14 cellular contexts compared by ENCODE assay signal in the genomic region with DNA sequence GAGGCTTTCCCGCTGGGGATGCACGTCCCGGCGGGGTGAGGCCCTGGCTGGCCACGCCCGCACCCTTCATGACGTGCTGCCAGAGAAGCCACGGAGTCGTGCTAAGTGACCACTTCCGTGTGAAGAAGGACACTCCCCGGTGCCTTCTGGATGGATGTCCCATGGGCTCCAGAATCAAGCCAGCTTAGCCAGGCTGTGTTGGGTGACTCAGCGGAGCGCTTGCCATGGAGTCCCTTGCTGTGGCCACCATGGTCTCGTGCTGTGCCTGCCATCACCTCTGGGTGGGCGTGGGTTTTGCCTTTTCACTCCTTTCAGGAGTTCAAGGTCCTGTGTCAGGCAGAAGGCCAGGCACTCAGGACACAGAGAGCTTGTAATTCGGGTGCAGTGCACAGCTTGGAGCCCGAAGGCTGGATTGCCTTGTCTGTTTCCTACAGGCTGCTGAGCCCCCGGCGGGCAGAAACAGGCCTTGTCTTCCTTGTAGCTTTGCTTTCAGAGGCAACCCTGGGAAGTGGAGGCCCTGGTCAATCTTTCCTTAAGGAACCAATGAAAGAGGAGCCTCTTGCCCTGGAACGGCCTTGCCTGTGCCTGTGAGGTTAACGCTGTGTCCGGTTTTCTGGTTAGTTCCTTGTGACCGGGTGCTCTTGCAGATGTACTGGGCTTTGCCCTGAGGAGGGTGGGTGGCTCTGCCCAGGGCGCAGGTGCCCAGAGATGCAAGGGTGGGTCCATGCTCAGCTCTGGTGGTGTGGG.
DNase-seq lines count a peak whose midpoint lies in the region; ATAC-seq and TF ChIP-seq lines count a peak whose summit lies in the region.
"Had no signal": no experiment of that assay in that cellular context is flagged by ENCODE, and none has a peak within 500 bp of the region (broad histone marks: within the 10 kb centered on the region; RNA-seq: fewer than 3 reads in every experiment).

No MANE protein-coding gene starts in this region.

- peaks cover 0 to 15% (median 0%) of the 10 kb centered on the region in 5 donors for H3K36me3 Mint-ChIP-seq in naive thymus-derived CD4-positive, alpha-beta T cell

- intact Hi-C loops in left ventricle myocardium superior (cut with micrococcal nuclease) = no loop called here
- intact Hi-C loops in mucosa of descending colon (cut with DNase I, micrococcal nuclease) = no loop called here
- intact Hi-C loops in naive thymus-derived CD4-positive, alpha-beta T cell (cut with micrococcal nuclease) = no loop called here

- peaks cover 0 to 16% (median 3%) of the 10 kb centered on the region in 7 donors for H3K4me1 Mint-ChIP-seq in naive thymus-derived CD4-positive, alpha-beta T cell

- CTCF ChIA-PET in naive thymus-derived CD4-positive, alpha-beta T cell (lab: Charles Lee) = interaction anchor here (0.6 kb wide), 1 partner anchor 34 kb away, joined by 3 read pairs; no protein-coding TSS in a partner anchor

- H3K27ac ChIP-seq in right atrium auricular region = no peak overlapping the region
- peak overlapping the region; percentile 8 for H3K27ac ChIP-seq in angular gyrus (ENCODE audit: low read depth, low read length)
- H3K27ac ChIP-seq in naive thymus-derived CD4-positive, alpha-beta T cell (ENCODE audit: low read depth, low read length) = no peak overlapping the region

- H3K9me3 Mint-ChIP-seq in naive thymus-derived CD4-positive, alpha-beta T cell = no peaks in the 10 kb centered on the region

- ATAC-seq in left ventricle myocardium superior (no peak), mucosa of descending colon (peak; percentile 63), HG02571 (IDR thresholded peaks at IDR 0.05; ENCODE audit: unreplicated experiment) (no peak)
- no peak for ATAC-seq in naive thymus-derived CD4-positive, alpha-beta T cell
- ATAC-seq: SK-N-SH treated with all-trans-retinoic acid at 6 μM for 48 hours had no signal

- no peak overlapping the region for H3K27ac Mint-ChIP-seq in naive thymus-derived CD4-positive, alpha-beta T cell

- POLR2A ChIA-PET in naive thymus-derived CD4-positive, alpha-beta T cell (lab: Charles Lee) = no interaction called here

- H3K27me3 ChIP-seq in right atrium auricular region = no peaks in the 10 kb centered on the region
- H3K27me3 ChIP-seq in naive thymus-derived CD4-positive, alpha-beta T cell (ENCODE audit: control insufficient read depth in 2 of 2, insufficient read depth in 2 of 2, low read length in 2 of 2) = no peaks in the 10 kb centered on the region

- H3K36me3 ChIP-seq in right atrium auricular region (no peaks in the 10 kb centered on the region), mucosa of descending colon (ENCODE audit: low read depth) (no peaks in the 10 kb centered on the region)
- H3K36me3 ChIP-seq in naive thymus-derived CD4-positive, alpha-beta T cell (ENCODE audit: control insufficient read depth in 2 of 3, insufficient read depth in 3 of 3, low read length in 3 of 3) = peaks cover 0 to 17% (median 0%) of the 10 kb centered on the region in 3 experiments

- TF ChIP-seq CTCF in right atrium auricular region (IDR thresholded peaks at IDR 0.05) = no peak
- no peak for TF ChIP-seq CTCF in mucosa of descending colon (IDR thresholded peaks at IDR 0.05)

- H3K4me1 ChIP-seq in right atrium auricular region (no peaks in the 10 kb centered on the region), mucosa of descending colon (ENCODE audit: low read depth) (peaks cover 15% of the 10 kb centered on the region)
- H3K4me1 ChIP-seq in naive thymus-derived CD4-positive, alpha-beta T cell (ENCODE audit: control insufficient read depth in 2 of 2, insufficient read depth in 2 of 2, low read length in 2 of 2) = no peaks in the 10 kb centered on the region

- DNase-seq in left ventricle myocardium superior = peak; percentile 28
- DNase-seq in right atrium auricular region (ENCODE audit: low spot score) = no peak
- peak; percentile 60 to 79 (median 71) for DNase-seq in mucosa of descending colon
- DNase-seq in NCI-H2171 (lab: John Stamatoyannopoulos, UW) = no peak
- DNase-seq in naive thymus-derived CD4-positive, alpha-beta T cell = no peak
- no peak for DNase-seq in NCI-H446 treated with DMSO at 0.1 percent for 48 hours (lab: John Stamatoyannopoulos, UW)
- DNase-seq: activated CD8-positive, alpha-beta memory T cell treated with anti-CD3 and anti-CD28 coated beads for 24 hours; DMS 273 treated with DMSO at 0.1 percent for 48 hours; H7; NCI-H1048; NCI-H446 had no signal

- no peaks in the 10 kb centered on the region for H3K9me3 ChIP-seq in right atrium auricular region
- no peaks in the 10 kb centered on the region for H3K9me3 ChIP-seq in mucosa of descending colon
- H3K9me3 ChIP-seq in naive thymus-derived CD4-positive, alpha-beta T cell (ENCODE audit: control insufficient read depth in 2 of 3, low read length in 3 of 3) = no peaks in the 10 kb centered on the region

- no peak overlapping the region for H3K4me3 Mint-ChIP-seq in naive thymus-derived CD4-positive, alpha-beta T cell

- H3K27me3 Mint-ChIP-seq in naive thymus-derived CD4-positive, alpha-beta T cell = no peaks in the 10 kb centered on the region

- no peak overlapping the region for H3K4me3 ChIP-seq in right atrium auricular region
- no peak overlapping the region for H3K4me3 ChIP-seq in mucosa of descending colon
- no peak overlapping the region for H3K4me3 ChIP-seq in naive thymus-derived CD4-positive, alpha-beta T cell (ENCODE audit: low read length)

Comparison
In these comparisons a context has a peak if more than half of its experiments do, and no peak if none do; other contexts are left out.
1. DNase-seq: peak in left ventricle myocardium superior (single experiment) and mucosa of descending colon (3 of 3); none in right atrium auricular region (single experiment), NCI-H2171 (single experiment), naive thymus-derived CD4-positive, alpha-beta T cell (0 of 9) and NCI-H446 treated with DMSO at 0.1 percent for 48 hours (single experiment).